10 cellular contexts compared by ENCODE assay signal in the genomic region with DNA sequence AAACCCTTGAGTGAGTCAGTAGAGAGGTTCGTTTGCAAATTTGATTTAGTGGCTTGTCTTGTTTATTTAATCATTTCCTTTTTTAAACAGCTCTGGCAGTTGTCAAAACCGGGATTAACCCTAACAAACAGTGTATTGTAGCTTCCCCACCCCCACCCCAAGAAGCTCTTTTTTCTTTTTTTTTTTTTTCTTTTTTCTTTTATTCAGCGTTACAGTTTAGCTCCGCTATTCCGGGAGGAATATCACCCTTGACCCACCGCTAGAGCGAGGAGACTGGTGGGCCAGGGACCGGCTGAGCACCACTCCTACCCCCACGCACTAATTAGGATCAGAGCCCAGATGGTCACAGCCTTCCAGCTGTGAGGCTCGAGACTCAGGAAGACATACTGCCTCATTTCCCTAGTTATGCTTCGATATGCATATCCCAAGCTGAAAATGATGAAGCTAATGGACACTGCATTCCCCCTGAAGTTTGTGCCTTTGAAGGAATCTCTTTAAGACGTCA. TPM values are rescaled to one million over a fixed set of nuclear protein-coding genes. Genes with fewer than 3 reads are reported as not detected.
DNase-seq lines count a peak whose midpoint lies in the region; ATAC-seq and TF ChIP-seq lines count a peak whose summit lies in the region.
"Had no signal": no experiment of that assay in that cellular context is flagged by ENCODE, and none has a peak within 500 bp of the region (broad histone marks: within the 10 kb centered on the region; RNA-seq: fewer than 3 reads in every experiment).

No MANE protein-coding gene starts in this region.

- H3K27me3 ChIP-seq in Caco-2 (replicated peaks; ENCODE audit: control insufficient read depth, insufficient read depth, low read length) = peaks cover 2% of the 10 kb centered on the region
- no peaks in the 10 kb centered on the region for H3K27me3 ChIP-seq in KMS-11 (ENCODE audit: insufficient read depth, low read depth)

- intact Hi-C loops in Caco-2 (cut with micrococcal nuclease; ENCODE audit: unreplicated experiment) = loop anchor here (5.0 kb wide), 2 partner anchors 182 to 557 kb away; no protein-coding TSS in a partner anchor

- no peaks in the 10 kb centered on the region for H4K20me1 ChIP-seq in KMS-11 (ENCODE audit: insufficient read depth)

- H3K4me1 Mint-ChIP-seq in Caco-2 (ENCODE audit: low read depth, unreplicated experiment) (peaks cover 14% of the 10 kb centered on the region), osteocyte (ENCODE audit: unreplicated experiment) (peaks cover 24% of the 10 kb centered on the region)
- H3K4me1 Mint-ChIP-seq: activated naive CD4-positive, alpha-beta T cell treated with anti-CD3 and anti-CD28 coated beads, Interleukin-2, amount 50 U/mL, for 24 hours had no signal

- CTCF ChIA-PET in Caco-2 (lab: Charles Lee) = interaction anchor here (1.4 kb wide), 1 partner anchor 8 kb away, joined by 5 read pairs; no protein-coding TSS in a partner anchor

- H3K9ac ChIP-seq in KMS-11 = peak overlapping the region; percentile 84; the same call in 1 of the 2 replicates

- H3K36me3 Mint-ChIP-seq in Caco-2 (ENCODE audit: insufficient read depth, unreplicated experiment) (peaks cover 6% of the 10 kb centered on the region), osteocyte (ENCODE audit: unreplicated experiment) (no peaks in the 10 kb centered on the region)
- H3K36me3 Mint-ChIP-seq: activated naive CD4-positive, alpha-beta T cell treated with anti-CD3 and anti-CD28 coated beads, Interleukin-2, amount 50 U/mL, for 24 hours had no signal

- peaks cover 5% of the 10 kb centered on the region; the same call in 1 of the 2 replicates for H3K9me3 ChIP-seq in Caco-2

- H3K4me3 Mint-ChIP-seq in Caco-2 (ENCODE audit: unreplicated experiment) (peak overlapping the region; percentile 89), osteocyte (ENCODE audit: unreplicated experiment) (peak overlapping the region; percentile 67)

- DNase-seq in Caco-2 = no peak
- no peak for DNase-seq in epithelial cell of proximal tubule (ENCODE audit: low read depth)
- DNase-seq in osteocyte (ENCODE audit: extremely low spot score, unreplicated experiment) = no peak
- DNase-seq: NCI-H2081 treated with DMSO at 0.1 percent for 48 hours had no signal

- no peak overlapping the region for H3K27ac Mint-ChIP-seq in Caco-2 (ENCODE audit: unreplicated experiment)
- no peak overlapping the region for H3K27ac Mint-ChIP-seq in osteocyte (ENCODE audit: unreplicated experiment)
- H3K27ac Mint-ChIP-seq: activated naive CD4-positive, alpha-beta T cell treated with anti-CD3 and anti-CD28 coated beads, Interleukin-2, amount 50 U/mL, for 24 hours had no signal

- peaks cover 3% of the 10 kb centered on the region for H3K27me3 Mint-ChIP-seq in Caco-2 (ENCODE audit: insufficient read depth, unreplicated experiment)
- peaks cover 65% of the 10 kb centered on the region for H3K27me3 Mint-ChIP-seq in osteocyte (ENCODE audit: unreplicated experiment)

- H3K4me3 ChIP-seq in Caco-2 (ENCODE audit: low read depth, low read length) (no peak overlapping the region), KMS-11 (IDR thresholded peaks at IDR 0.05; ENCODE audit: insufficient read depth, low read depth, low read length) (no peak overlapping the region), epithelial cell of proximal tubule (ENCODE audit: low read depth, low read length) (peak overlapping the region; percentile 52)

- no peak for TF ChIP-seq CTCF in Caco-2 (IDR thresholded peaks at IDR 0.05; ENCODE audit: insufficient read depth in 1 of 2, low read depth in 1 of 2, low read length in 1 of 2, severe bottlenecking in 1 of 2, unreplicated experiment in 1 of 2)
- no peak for TF ChIP-seq CTCF in KMS-11 (conservative IDR thresholded peaks at IDR 0.05; ENCODE audit: low read depth, low read length)
- TF ChIP-seq CTCF in epithelial cell of proximal tubule (conservative IDR thresholded peaks at IDR 0.05; ENCODE audit: low read depth, low read length) = no peak
- TF ChIP-seq CTCF in osteocyte (IDR thresholded peaks at IDR 0.05) = no peak

- peaks cover 5% of the 10 kb centered on the region; the same call in 1 of the 2 replicates for H3K4me1 ChIP-seq in Caco-2
- peaks cover 30% of the 10 kb centered on the region for H3K4me1 ChIP-seq in KMS-11 (ENCODE audit: low read depth, poor library complexity, severe bottlenecking)

- no TSS peak for BruUV-seq in Caco-2 (replicated peaks; lab: Mats Ljungman, UMichigan)

- no peak overlapping the region for H3K27ac ChIP-seq in KMS-11

- H3K36me3 ChIP-seq in Caco-2 (ENCODE audit: control insufficient read depth, insufficient read depth, low read length) = no peaks in the 10 kb centered on the region
- H3K36me3 ChIP-seq in KMS-11 (ENCODE audit: insufficient read depth) = no peaks in the 10 kb centered on the region

- POLR2A ChIA-PET in Caco-2 (lab: Charles Lee) = no interaction called here

- H3K9me3 Mint-ChIP-seq in Caco-2 (ENCODE audit: unreplicated experiment) (no peaks in the 10 kb centered on the region), osteocyte (ENCODE audit: unreplicated experiment) (no peaks in the 10 kb centered on the region)

- H3K79me2 ChIP-seq in KMS-11 (ENCODE audit: insufficient read depth, low read depth) = peaks cover 5% of the 10 kb centered on the region; the same call in 1 of the 2 replicates

- ATAC-seq in GM18498 (IDR thresholded peaks at IDR 0.05; ENCODE audit: unreplicated experiment) (no peak), HG03571 (IDR thresholded peaks at IDR 0.05; ENCODE audit: unreplicated experiment) (no peak), HG02884 (IDR thresholded peaks at IDR 0.05; ENCODE audit: unreplicated experiment) (no peak), HG03565 (IDR thresholded peaks at IDR 0.05; ENCODE audit: unreplicated experiment) (no peak)

- peak overlapping the region; percentile 99; the same call in 1 of the 2 replicates for H2AFZ ChIP-seq in KMS-11 (ENCODE audit: low read depth)

- H3K4me2 ChIP-seq in KMS-11 = peak overlapping the region; percentile 74

RNA-seq across cellular contexts. Expression of gene PARM1, which starts 2.0 kb away (rescaled TPM):
- total RNA-seq in Caco-2 (2022) (1.7 and 2.3 TPM in 2 replicates), epithelial cell of proximal tubule (0.87 and 1.3 TPM in 2 replicates), osteocyte (not detected in 2 replicates)
